In the genomic region with DNA sequence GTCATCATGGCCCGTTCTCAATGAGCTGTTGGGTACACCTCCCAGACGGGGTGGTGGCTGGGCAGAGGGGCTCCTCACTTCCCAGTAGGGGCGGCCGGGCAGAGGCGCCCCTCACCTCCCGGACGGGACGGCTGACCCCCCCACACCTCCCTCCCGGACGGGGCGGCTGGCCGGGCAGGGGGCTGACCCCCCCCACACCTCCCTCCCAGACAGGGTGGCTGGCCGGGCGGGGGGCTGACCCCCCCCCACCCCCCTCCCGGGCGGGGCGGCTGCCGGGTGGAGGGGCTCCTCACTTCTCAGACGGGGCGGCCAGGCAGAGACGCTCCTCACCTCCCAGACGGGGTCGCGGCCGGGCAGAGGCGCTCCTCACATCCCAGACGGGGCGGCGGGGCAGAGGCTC, we compare ENCODE assay signal across 7 cellular contexts. TPM values are rescaled to one million over a fixed set of nuclear protein-coding genes. Genes with fewer than 3 reads are reported as not detected.
"Had no signal": no experiment of that assay in that cellular context is flagged by ENCODE, and none has a peak within 500 bp of the region (broad histone marks: within the 10 kb centered on the region; RNA-seq: fewer than 3 reads in every experiment).

No MANE protein-coding gene starts in this region.

RNA-seq across cellular contexts. Expression of gene ZYG11A, which starts 27.2 kb away (rescaled TPM):
- total RNA-seq: naive thymus-derived CD8-positive, alpha-beta T cell; pancreas; progenitor cell of endocrine pancreas; right atrium auricular region; sigmoid colon; skeletal muscle tissue; smooth muscle cell had no signal
